In the genomic region with DNA sequence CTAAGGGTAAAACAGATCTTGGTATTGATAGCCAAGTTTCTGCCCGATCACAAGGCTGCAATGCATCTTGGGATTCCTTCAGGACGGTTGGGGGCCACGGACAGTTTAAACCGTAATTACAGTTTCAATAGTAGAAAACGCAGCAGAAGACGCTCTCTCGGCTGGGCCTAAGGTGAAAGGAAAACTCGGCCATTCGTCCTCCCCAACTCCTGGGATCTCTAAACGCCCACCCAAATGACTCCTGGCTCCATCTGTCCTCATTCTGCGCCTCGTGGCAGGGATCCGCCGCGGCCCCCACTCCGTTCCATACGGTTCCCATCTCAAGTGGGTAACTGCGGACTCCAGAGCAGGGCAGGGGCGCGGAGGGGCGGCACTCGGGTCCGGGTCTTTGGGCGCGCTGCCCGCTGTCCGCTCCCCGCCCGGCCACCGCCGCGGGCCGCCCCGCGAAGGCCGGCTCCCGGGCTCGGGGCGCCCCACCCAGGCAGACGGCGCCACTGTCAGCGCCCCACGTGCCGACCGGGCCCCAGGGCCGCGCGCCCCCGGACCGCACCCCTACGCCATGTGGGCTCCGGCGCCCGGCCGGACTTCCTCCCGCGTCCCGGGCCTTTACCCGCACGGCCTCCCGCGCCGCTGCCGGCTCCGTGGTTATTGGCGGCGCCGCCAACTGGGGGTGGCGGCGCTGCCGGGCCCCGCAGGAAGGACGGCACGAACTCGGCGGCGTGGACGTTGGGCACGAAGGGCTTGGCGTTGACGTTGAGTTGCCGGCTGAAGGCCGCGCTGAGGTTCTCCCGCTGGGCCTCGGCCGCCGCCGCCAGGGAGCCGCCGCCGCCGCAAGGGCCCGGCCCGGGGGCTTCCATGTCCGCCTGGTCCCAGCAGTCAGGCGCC, we compare ENCODE assay signal across 8 cellular contexts. TPM values are rescaled to one million over a fixed set of nuclear protein-coding genes. Genes with fewer than 3 reads are reported as not detected.
A peak's percentile ranks its signal among the peaks of the same experiment; 100 is the strongest.
DNase-seq lines count a peak whose midpoint lies in the region; ATAC-seq and TF ChIP-seq lines count a peak whose summit lies in the region.

No MANE protein-coding gene starts in this region.

- H3K36me3 ChIP-seq in ACC112 (ENCODE audit: insufficient read depth, low read length): no peaks in the 10 kb centered on the region
- no peaks in the 10 kb centered on the region for H3K36me3 ChIP-seq in heart right ventricle

- H3K27ac Mint-ChIP-seq in activated naive CD8-positive, alpha-beta T cell treated with anti-CD3 and anti-CD28 coated beads, Interleukin-2, amount 10 ng/mL, durations not matched to agents 7 days and 5 days: peak overlapping the region; percentile 89

- peak; percentile 17 for ATAC-seq in GM18520 (IDR thresholded peaks at IDR 0.05; ENCODE audit: unreplicated experiment)
- peak; percentile 34 for ATAC-seq in HG03064 (IDR thresholded peaks at IDR 0.05; ENCODE audit: low read depth, unreplicated experiment)
- peak; percentile 18 for ATAC-seq in activated naive CD8-positive, alpha-beta T cell treated with anti-CD3 and anti-CD28 coated beads, Interleukin-2, amount 10 ng/mL, durations not matched to agents 7 days and 5 days (ENCODE audit: low read depth)
- peak in 4 of 8 donors; percentile 8 to 37 (median 17) for ATAC-seq in heart right ventricle

- H3K27me3 Mint-ChIP-seq in activated naive CD8-positive, alpha-beta T cell treated with anti-CD3 and anti-CD28 coated beads, Interleukin-2, amount 10 ng/mL, durations not matched to agents 7 days and 5 days: peaks cover 6% of the 10 kb centered on the region

- peaks cover 6% of the 10 kb centered on the region for H3K36me3 Mint-ChIP-seq in activated naive CD8-positive, alpha-beta T cell treated with anti-CD3 and anti-CD28 coated beads, Interleukin-2, amount 10 ng/mL, durations not matched to agents 7 days and 5 days

- H3K4me3 Mint-ChIP-seq in activated naive CD8-positive, alpha-beta T cell treated with anti-CD3 and anti-CD28 coated beads, Interleukin-2, amount 10 ng/mL, durations not matched to agents 7 days and 5 days: peak overlapping the region; percentile 92

- H3K27ac ChIP-seq in ACC112 (ENCODE audit: low read depth, low read length) (peak overlapping the region; percentile 65), heart right ventricle (peak overlapping the region; percentile 55 to 99 (median 95))

- intact Hi-C loops in heart right ventricle (cut with DNase I): loop anchor here in 4 of 10 donors (5.0 to 10.0 kb wide), 5 partner anchors 60 to 887 kb away; partner anchors contain the start of genes RSL1D1 (in 3 of the 4), CPPED1 (in 1 of the 4), SNX29 (in 1 of the 4) and ZC3H7A (in 1 of the 4)
- intact Hi-C loops in posterior cingulate gyrus (cut with DNase I): loop anchor here (10.0 kb wide), 1 partner anchor 60 kb away; the partner anchor contains the start of gene SNX29

- peak in 1 of 9 donors; percentile 9 for TF ChIP-seq CTCF in heart right ventricle (IDR thresholded peaks at IDR 0.05)

- peak overlapping the region; percentile 94 for H2AFZ ChIP-seq in ACC112 (ENCODE audit: low read length, unreplicated experiment)

- H3K4me3 ChIP-seq in ACC112 (ENCODE audit: low read depth, low read length): peak overlapping the region; percentile 91
- H3K4me3 ChIP-seq in heart right ventricle: peak overlapping the region; percentile 66 to 92 (median 83)

- POLR2A ChIA-PET in activated naive CD8-positive, alpha-beta T cell treated with anti-CD3 and anti-CD28 coated beads, Interleukin-2, amount 10 ng/mL, durations not matched to agents 7 days and 5 days (lab: Charles Lee): interaction anchor here (0.7 to 2.3 kb wide), 7 partner anchors 27 to 153 kb away, joined by 3 to 14 read pairs (median 3); partner anchors contain the start of genes RSL1D1, SNX29 and ZC3H7A

- H3K4me1 Mint-ChIP-seq in activated naive CD8-positive, alpha-beta T cell treated with anti-CD3 and anti-CD28 coated beads, Interleukin-2, amount 10 ng/mL, durations not matched to agents 7 days and 5 days: peaks cover 36% of the 10 kb centered on the region

- no peaks in the 10 kb centered on the region for H3K9me3 Mint-ChIP-seq in activated naive CD8-positive, alpha-beta T cell treated with anti-CD3 and anti-CD28 coated beads, Interleukin-2, amount 10 ng/mL, durations not matched to agents 7 days and 5 days

- DNase-seq in RPMI7951 (ENCODE audit: low read depth): peak; percentile 42
- DNase-seq in activated naive CD8-positive, alpha-beta T cell treated with anti-CD3 and anti-CD28 coated beads, Interleukin-2, amount 10 ng/mL, durations not matched to agents 7 days and 5 days: peak; percentile 68
- peak; percentile 28 to 53 for DNase-seq in heart right ventricle
- DNase-seq in posterior cingulate gyrus: peak in 8 of 10 donors; percentile 17 to 90 (median 37)
- DNase-seq in DMS153 (lab: John Stamatoyannopoulos, UW): no peak

- H3K27me3 ChIP-seq in ACC112 (ENCODE audit: insufficient read depth, low read length) (peaks cover 1% of the 10 kb centered on the region; the same call in 1 of the 2 replicates), heart right ventricle (no peaks in the 10 kb centered on the region)

- H3K9me3 ChIP-seq in heart right ventricle: no peaks in the 10 kb centered on the region

- 0 to 1% methylated on average over 63 to 97 of the region's 97 CpGs for WGBS in heart right ventricle, 2 donors

- peaks cover 56% of the 10 kb centered on the region for H3K79me2 ChIP-seq in ACC112 (ENCODE audit: control insufficient read depth, insufficient read depth, low read length, unreplicated experiment)

- H3K4me1 ChIP-seq in ACC112 (ENCODE audit: control insufficient read depth, insufficient read depth, low read length, unreplicated experiment) (peaks cover 40% of the 10 kb centered on the region), heart right ventricle (peaks cover 4 to 50% (median 42%) of the 10 kb centered on the region in 9 donors)

RNA-seq across cellular contexts. Expression of gene GSPT1, which starts 0.8 kb away (rescaled TPM):
- 77.2 and 102 TPM in 2 replicates for total RNA-seq in RPMI7951 (2014; rRNA removed; shearing (Covaris generic))
- 10 to 100 TPM; 88.3 to 90.7 TPM for total RNA-seq in activated naive CD8-positive, alpha-beta T cell treated with anti-CD3 and anti-CD28 coated beads, Interleukin-2, amount 10 ng/mL, durations not matched to agents 7 days and 5 days
- total RNA-seq in heart right ventricle: 100 to 1,000 TPM in 3 of 10 donors, 10 to 100 TPM in 7; 85.5 to 117 (median 95.1) TPM
- 10 to 100 TPM; 17.0 to 54.2 TPM for polyA plus RNA-seq in heart right ventricle

RNA-seq across cellular contexts. Expression of gene NPIPB2, which starts 26.8 kb away (rescaled TPM):
- total RNA-seq in RPMI7951 (2014; rRNA removed; shearing (Covaris generic)): 1.3 and 5.0 TPM in 2 replicates
- total RNA-seq in activated naive CD8-positive, alpha-beta T cell treated with anti-CD3 and anti-CD28 coated beads, Interleukin-2, amount 10 ng/mL, durations not matched to agents 7 days and 5 days: 10 to 100 TPM; 18.1 to 18.3 TPM
- 1 to 10 TPM; 1.2 to 4.7 (median 2.3) TPM for total RNA-seq in heart right ventricle
- 1 to 10 TPM; 3.7 to 8.9 TPM for polyA plus RNA-seq in heart right ventricle

RNA-seq across cellular contexts. Expression of gene TNFRSF17, which starts 50.0 kb away (rescaled TPM):
- 0.48 TPM in 1 of 2 replicates, not detected in the other for total RNA-seq in RPMI7951 (2014; rRNA removed; shearing (Covaris generic))
- not detected for total RNA-seq in activated naive CD8-positive, alpha-beta T cell treated with anti-CD3 and anti-CD28 coated beads, Interleukin-2, amount 10 ng/mL, durations not matched to agents 7 days and 5 days
- total RNA-seq in heart right ventricle: not detected
- not detected for polyA plus RNA-seq in heart right ventricle
